Comparison of ENCODE assay signal across 8 cellular contexts in genomic region chr12:54404061-54405004, GRCh38. TPM values are rescaled to one million over a fixed set of nuclear protein-coding genes. Genes with fewer than 3 reads are reported as not detected.
DNase-seq lines count a peak whose midpoint lies in the region; ATAC-seq and TF ChIP-seq lines count a peak whose summit lies in the region.

No MANE protein-coding gene starts in this region.

- no peaks in the 10 kb centered on the region for H3K27me3 Mint-ChIP-seq in activated naive CD8-positive, alpha-beta T cell treated with anti-CD3 and anti-CD28 coated beads for 36 hours

- H3K27me3 ChIP-seq in H7 (ENCODE audit: control insufficient read depth, insufficient read depth, low read length), result no peaks in the 10 kb centered on the region

- ATAC-seq in HG03025 (IDR thresholded peaks at IDR 0.05; ENCODE audit: low FRiP score, unreplicated experiment), result no peak

- POLR2A ChIA-PET in RWPE1 (lab: Yijun Ruan, JAX; ENCODE audit: low non-redundant PET), result interaction anchor here (0.9 kb wide), 1 partner anchor 34 kb away, joined by 3 read pairs; no protein-coding TSS in a partner anchor

- no peaks in the 10 kb centered on the region for H3K9me3 Mint-ChIP-seq in activated naive CD8-positive, alpha-beta T cell treated with anti-CD3 and anti-CD28 coated beads for 36 hours

- no peak overlapping the region for H3K4me3 ChIP-seq in H7 (ENCODE audit: insufficient read depth, low read depth, low read length)

- H3K4me3 Mint-ChIP-seq in activated naive CD8-positive, alpha-beta T cell treated with anti-CD3 and anti-CD28 coated beads for 36 hours, result no peak overlapping the region

- H3K36me3 Mint-ChIP-seq in activated naive CD8-positive, alpha-beta T cell treated with anti-CD3 and anti-CD28 coated beads for 36 hours, result peaks cover 15% of the 10 kb centered on the region

- H3K27ac Mint-ChIP-seq in activated naive CD8-positive, alpha-beta T cell treated with anti-CD3 and anti-CD28 coated beads for 36 hours, result peak overlapping the region; percentile 14

- H3K36me3 ChIP-seq in H7 (replicated peaks; ENCODE audit: control insufficient read depth, insufficient read depth, low read length), result peaks cover 40% of the 10 kb centered on the region

- CTCF ChIA-PET in RWPE1 (lab: Yijun Ruan, JAX), result interaction anchor here (0.5 to 2.2 kb wide), 13 partner anchors 8 to 729 kb away, joined by 3 to 13 read pairs (median 3); partner anchors contain the start of genes ATP5MC2 and ITGA5

- peaks cover 4% of the 10 kb centered on the region for H3K4me1 Mint-ChIP-seq in activated naive CD8-positive, alpha-beta T cell treated with anti-CD3 and anti-CD28 coated beads for 36 hours

- TF ChIP-seq CTCF in RWPE1 (conservative IDR thresholded peaks at IDR 0.05; ENCODE audit: low read depth), result peak; percentile 92

- peak overlapping the region; percentile 53 for H3K27ac ChIP-seq in RWPE1

- DNase-seq in CD1c-positive myeloid dendritic cell (ENCODE audit: extremely low spot score) (peak; percentile 82), H7 (peak; percentile 91), RWPE1 (ENCODE audit: low spot score) (no peak), iPS-NIHi7 (ENCODE audit: extremely low spot score) (peak; percentile 81), ureter (ENCODE audit: low spot score) (no peak)
- peak; percentile 35 for DNase-seq in activated naive CD8-positive, alpha-beta T cell treated with anti-CD3 and anti-CD28 coated beads for 36 hours
- peak; percentile 73 to 76 for DNase-seq in stimulated activated CD4-positive, alpha-beta T cell treated with anti-CD3 and anti-CD28 coated beads, Interleukin-2, amount 100 ng/mL, for 24 hours

RNA-seq across cellular contexts. Expression of gene ITGA5, which starts 14.7 kb away (rescaled TPM):
- 38.4 and 50.6 TPM in 2 replicates for total RNA-seq in H7 (2014; rRNA removed; shearing (Covaris generic))
- total RNA-seq in activated naive CD8-positive, alpha-beta T cell treated with anti-CD3 and anti-CD28 coated beads for 36 hours, result 10 to 100 TPM; 18.3 to 20.1 TPM
- total RNA-seq in ureter, result 117 TPM

RNA-seq across cellular contexts. Expression of gene ZNF385A, which starts 19.8 kb away (rescaled TPM):
- total RNA-seq in H7 (2014; rRNA removed; shearing (Covaris generic)), result 2.7 and 3.5 TPM in 2 replicates
- total RNA-seq in activated naive CD8-positive, alpha-beta T cell treated with anti-CD3 and anti-CD28 coated beads for 36 hours, result 1 to 10 TPM; 1.0 to 1.1 TPM
- total RNA-seq in ureter, result 88.4 TPM

RNA-seq across cellular contexts. Expression of gene GPR84, which starts 40.0 kb away (rescaled TPM):
- total RNA-seq in H7 (2014; rRNA removed; shearing (Covaris generic)), result not detected in 2 replicates
- 1 to 10 TPM in 1 of 2 experiments, under 1 TPM in 1; 0.62 to 1.2 TPM for total RNA-seq in activated naive CD8-positive, alpha-beta T cell treated with anti-CD3 and anti-CD28 coated beads for 36 hours
- 0.34 TPM for total RNA-seq in ureter

Comparison
In these comparisons a context has a peak if more than half of its experiments do, and no peak if none do; other contexts are left out.
1. DNase-seq: peak in CD1c-positive myeloid dendritic cell (single experiment), H7 (single experiment), activated naive CD8-positive, alpha-beta T cell treated with anti-CD3 and anti-CD28 coated beads for 36 hours (single experiment), iPS-NIHi7 (single experiment) and stimulated activated CD4-positive, alpha-beta T cell treated with anti-CD3 and anti-CD28 coated beads, Interleukin-2, amount 100 ng/mL, for 24 hours (2 of 2); none in RWPE1 (single experiment) and ureter (single experiment).
2. RNA of gene ZNF385A, which starts 19.8 kb away (total RNA-seq): 88.4 TPM in ureter (single experiment); 2.7 to 3.5 TPM in H7 and 1.0 to 1.1 TPM in activated naive CD8-positive, alpha-beta T cell treated with anti-CD3 and anti-CD28 coated beads for 36 hours; every median in the first group is over 10 times any median in the second.